Comparison of ENCODE assay signal across 12 cellular contexts in the genomic region with DNA sequence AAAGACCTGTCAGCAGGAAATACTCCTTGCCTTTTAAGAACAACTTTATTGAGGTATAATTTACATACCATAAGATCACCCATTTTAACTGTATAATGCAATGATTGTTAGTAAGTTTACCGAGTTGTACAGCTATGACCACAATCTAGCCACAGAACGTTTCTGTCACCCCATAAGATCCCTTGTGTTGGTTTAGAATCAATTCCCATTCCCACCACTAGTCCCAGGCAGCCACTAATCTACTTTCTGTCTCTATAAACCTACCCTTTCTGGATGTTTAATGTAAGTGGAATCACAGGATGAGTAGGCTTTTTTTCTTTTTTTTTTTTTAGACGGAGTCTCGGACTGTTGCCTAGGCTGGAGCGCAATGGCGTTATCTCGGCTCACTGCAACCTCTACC. TPM values are rescaled to one million over a fixed set of nuclear protein-coding genes. Genes with fewer than 3 reads are reported as not detected.
A peak's percentile ranks its signal among the peaks of the same experiment; 100 is the strongest.
DNase-seq lines count a peak whose midpoint lies in the region; ATAC-seq, FAIRE-seq and TF ChIP-seq lines count a peak whose summit lies in the region.
"Had no signal": no experiment of that assay in that cellular context is flagged by ENCODE, and none has a peak within 500 bp of the region (broad histone marks: within the 10 kb centered on the region; RNA-seq: fewer than 3 reads in every experiment).

No MANE protein-coding gene starts in this region.

- no peaks in the 10 kb centered on the region for H3K4me1 ChIP-seq in mesendoderm (ENCODE audit: control insufficient read depth, low read depth, low read length)

- no peak overlapping the region for H3K4me3 ChIP-seq in H7 (ENCODE audit: insufficient read depth, low read depth, low read length)
- H3K4me3 ChIP-seq in WI38 (ENCODE audit: low read depth, low read length) = no peak overlapping the region
- no peak overlapping the region for H3K4me3 ChIP-seq in mesendoderm (ENCODE audit: low read length)
- H3K4me3 ChIP-seq: pancreas had no signal

- no peak overlapping the region for H3K4me3 Mint-ChIP-seq in CD4-positive, alpha-beta T cell
- H3K4me3 Mint-ChIP-seq: activated CD4-positive, alpha-beta memory T cell treated with anti-CD3 and anti-CD28 coated beads for 36 hours had no signal

- no peak overlapping the region for H3K9ac ChIP-seq in mesendoderm (ENCODE audit: low read length)

- peaks cover 14% of the 10 kb centered on the region for H3K79me2 ChIP-seq in mesendoderm (ENCODE audit: control insufficient read depth, insufficient read depth, low read length)

- intact Hi-C loops in CD4-positive, alpha-beta T cell (cut with DNase I, micrococcal nuclease) = no loop called here

- no peaks in the 10 kb centered on the region for H3K9me3 ChIP-seq in CD4-positive, alpha-beta T cell (ENCODE audit: control insufficient read depth, low read length)
- H3K9me3 ChIP-seq: pancreas had no signal

- no peaks in the 10 kb centered on the region for H3K27me3 Mint-ChIP-seq in CD4-positive, alpha-beta T cell
- H3K27me3 Mint-ChIP-seq: activated CD4-positive, alpha-beta memory T cell treated with anti-CD3 and anti-CD28 coated beads for 36 hours had no signal

- H2BK120ac ChIP-seq in mesendoderm (ENCODE audit: low read depth, low read length) = no peak overlapping the region

- no peak overlapping the region for H4K5ac ChIP-seq in mesendoderm (ENCODE audit: low read length)

- CTCF ChIA-PET in CD4-positive, alpha-beta T cell (lab: Charles Lee) = interaction anchor here (0.7 to 1.6 kb wide), 4 partner anchors 12 to 219 kb away, joined by 3 read pairs; no protein-coding TSS in a partner anchor

- no peak overlapping the region for H3K4ac ChIP-seq in mesendoderm (ENCODE audit: low read depth, low read length)

- H3K36me3 ChIP-seq in H7 (replicated peaks; ENCODE audit: control insufficient read depth, insufficient read depth, low read length) = no peaks in the 10 kb centered on the region
- H3K36me3 ChIP-seq in mesendoderm (ENCODE audit: control insufficient read depth, insufficient read depth, low read length) = no peaks in the 10 kb centered on the region
- H3K36me3 ChIP-seq: pancreas had no signal

- peak; percentile 18 for TF ChIP-seq CTCF in CD4-positive, alpha-beta T cell (IDR thresholded peaks at IDR 0.05)
- 0 out of 2 replicates have a peak, but pooled peaks have one; percentile 10 for TF ChIP-seq CTCF in WI38 (IDR thresholded peaks at IDR 0.05; ENCODE audit: low read depth, low read length)

- H3K36me3 Mint-ChIP-seq in CD4-positive, alpha-beta T cell (ENCODE audit: low read depth) = peaks cover 24% of the 10 kb centered on the region

- H4K8ac ChIP-seq in mesendoderm (ENCODE audit: low read depth, low read length) = no peak overlapping the region

- H2BK5ac ChIP-seq in mesendoderm (ENCODE audit: low read length) = no peak overlapping the region

- H3K23ac ChIP-seq in mesendoderm (ENCODE audit: low read length) = no peak overlapping the region

- H3K4me1 Mint-ChIP-seq in CD4-positive, alpha-beta T cell (ENCODE audit: low read depth) = peaks cover 26% of the 10 kb centered on the region

- no peak overlapping the region for H3K4me2 ChIP-seq in mesendoderm (ENCODE audit: low read length)

- no peaks in the 10 kb centered on the region for H3K27me3 ChIP-seq in CD4-positive, alpha-beta T cell (ENCODE audit: control insufficient read depth, insufficient read depth, low read length)
- H3K27me3 ChIP-seq in H7 (ENCODE audit: control insufficient read depth, insufficient read depth, low read length) (no peaks in the 10 kb centered on the region), mesendoderm (ENCODE audit: insufficient read depth, low read length, poor library complexity) (no peaks in the 10 kb centered on the region)
- H3K27me3 ChIP-seq: pancreas had no signal

- H3K9me3 Mint-ChIP-seq in CD4-positive, alpha-beta T cell = no peaks in the 10 kb centered on the region
- H3K9me3 Mint-ChIP-seq: activated CD4-positive, alpha-beta memory T cell treated with anti-CD3 and anti-CD28 coated beads for 36 hours had no signal

- POLR2A ChIA-PET in CD4-positive, alpha-beta T cell (lab: Charles Lee) = interaction anchor here (1.6 kb wide), 1 partner anchor 172 kb away, joined by 3 read pairs; no protein-coding TSS in a partner anchor

- TF ChIP-seq POLR2A in H54 (IDR thresholded peaks at IDR 0.05; ENCODE audit: low read depth, low read length) = no peak

- H2AK5ac ChIP-seq in mesendoderm (ENCODE audit: low read length) = no peak overlapping the region

- no peak for DNase-seq in CD4-positive, alpha-beta T cell
- DNase-seq in H7 (peak; percentile 67), mesendoderm (peak; percentile 33), SHP77 treated with DMSO at 0.1 percent for 48 hours (lab: John Stamatoyannopoulos, UW) (no peak), hippocampal formation (lab: John Stamatoyannopoulos, UW) (no peak), H54 (ENCODE audit: insufficient read length, low spot score) (no peak)
- DNase-seq: activated CD4-positive, alpha-beta memory T cell treated with anti-CD3 and anti-CD28 coated beads for 36 hours; NCI-H1417; pancreas had no signal

- H3K27ac Mint-ChIP-seq in CD4-positive, alpha-beta T cell = no peak overlapping the region
- H3K27ac Mint-ChIP-seq: activated CD4-positive, alpha-beta memory T cell treated with anti-CD3 and anti-CD28 coated beads for 36 hours had no signal

- no peak overlapping the region for H3K56ac ChIP-seq in mesendoderm (ENCODE audit: low read length)

- FAIRE-seq in H54 (lab: Jason Lieb, UNC) = no peak
- FAIRE-seq: pancreas had no signal

- no peak overlapping the region for H3K18ac ChIP-seq in mesendoderm (ENCODE audit: low read length)

- ATAC-seq in CD4-positive, alpha-beta T cell (ENCODE audit: poor library complexity) = peak; percentile 33
- ATAC-seq in GM21390 (IDR thresholded peaks at IDR 0.05; ENCODE audit: unreplicated experiment) = no peak
- ATAC-seq: pancreas, Right ventricle myocardium inferior had no signal

- no CpG with 5 or more reads among the region's 7 CpGs for WGBS in mesendoderm (ENCODE audit: extremely low coverage, insufficient coverage, low lambda C conversion rate)

- no peak overlapping the region for H2BK15ac ChIP-seq in mesendoderm (replicated peaks; ENCODE audit: low read depth)

- H3K27ac ChIP-seq in CD4-positive, alpha-beta T cell (ENCODE audit: low read depth, low read length) = no peak overlapping the region
- H3K27ac ChIP-seq in mesendoderm (ENCODE audit: low read depth, low read length) = no peak overlapping the region
- H3K27ac ChIP-seq: pancreas had no signal

- H3K79me1 ChIP-seq in mesendoderm (ENCODE audit: low read length) = peaks cover 7% of the 10 kb centered on the region

RNA-seq across cellular contexts. Expression of gene GPR107, which starts 4.4 kb away (rescaled TPM):
- total RNA-seq in CD4-positive, alpha-beta T cell = 10 to 100 TPM; 18.9 to 19.2 TPM
- 13.0 and 18.0 TPM in 2 replicates for total RNA-seq in H7 (2014; rRNA removed; shearing (Covaris generic))
- 16.4 TPM for polyA plus RNA-seq in mesendoderm (2013, experiment 1 of 2)
- polyA plus RNA-seq in mesendoderm (2013, experiment 2 of 2) = 16.2 TPM

RNA-seq across cellular contexts. Expression of gene FNBP1, which starts 15.2 kb away (rescaled TPM):
- total RNA-seq in CD4-positive, alpha-beta T cell = 100 to 1,000 TPM; 166 to 181 TPM
- total RNA-seq in H7 (2014; rRNA removed; shearing (Covaris generic)) = 16.0 and 19.6 TPM in 2 replicates
- 18.0 TPM for polyA plus RNA-seq in mesendoderm (2013, experiment 1 of 2)
- polyA plus RNA-seq in mesendoderm (2013, experiment 2 of 2) = 18.4 TPM

Comparison
In these comparisons a context has a peak if more than half of its experiments do, and no peak if none do; other contexts are left out.
1. DNase-seq: peak in H7 (single experiment) and mesendoderm (single experiment); none in CD4-positive, alpha-beta T cell (0 of 10), SHP77 treated with DMSO at 0.1 percent for 48 hours (single experiment), hippocampal formation (0 of 2) and H54 (single experiment).